In genomic region chr7:129958643-129959479, GRCh38 we compare ENCODE assay signal across 8 cellular contexts. TPM values are rescaled to one million over a fixed set of nuclear protein-coding genes. Genes with fewer than 3 reads are reported as not detected.
DNase-seq lines count a peak whose midpoint lies in the region; ATAC-seq and TF ChIP-seq lines count a peak whose summit lies in the region.

No MANE protein-coding gene starts in this region.

- DNase-seq in HEK293T (ENCODE audit: extremely low spot score) (no peak), SK-N-MC (ENCODE audit: low read depth, low spot score) (no peak), Right ventricle myocardium superior (peak; percentile 52), sigmoid colon (peak; percentile 59), T-helper 9 cell (no peak), SK-N-DZ (ENCODE audit: low spot score) (no peak), NCI-H1694 (lab: John Stamatoyannopoulos, UW) (no peak), activated gamma-delta T cell treated with Interleukin-2 at 50 U/mL for 16 hours (no peak)

- H3K27ac ChIP-seq in SK-N-MC (no peak overlapping the region), sigmoid colon (no peak overlapping the region)

- peak; percentile 90 for ATAC-seq in Right ventricle myocardium superior (ENCODE audit: poor library complexity)

- H3K36me3 ChIP-seq in SK-N-MC (ENCODE audit: insufficient read depth, low read length) (no peaks in the 10 kb centered on the region), sigmoid colon (no peaks in the 10 kb centered on the region)

- H3K4me3 ChIP-seq in SK-N-MC (no peak overlapping the region), sigmoid colon (no peak overlapping the region)

- no peaks in the 10 kb centered on the region for H3K27me3 ChIP-seq in sigmoid colon

- no peak for TF ChIP-seq EP300 in sigmoid colon (IDR thresholded peaks at IDR 0.05)

- CTCF ChIA-PET in HEK293T (lab: Yijun Ruan, JAX) = interaction anchor here (0.7 kb wide), 1 partner anchor 10 kb away, joined by 3 read pairs; no protein-coding TSS in a partner anchor

- peak overlapping the region; percentile 15 for H3K9ac ChIP-seq in SK-N-MC (ENCODE audit: insufficient read length)

- intact Hi-C loops in Right ventricle myocardium superior (cut with DNase I) (no loop called here), sigmoid colon (cut with DNase I) (no loop called here)

- no peaks in the 10 kb centered on the region for H3K9me3 ChIP-seq in SK-N-MC (ENCODE audit: low read depth, low read length)
- H3K9me3 ChIP-seq in sigmoid colon = no peaks in the 10 kb centered on the region

- H3K4me1 ChIP-seq in sigmoid colon = no peaks in the 10 kb centered on the region

- TF ChIP-seq POLR2A in sigmoid colon (IDR thresholded peaks at IDR 0.05) = no peak

- no peak for TF ChIP-seq CTCF in sigmoid colon (IDR thresholded peaks at IDR 0.05)

- 29 to 58% methylated on average over 9 of the region's 9 CpGs for WGBS in sigmoid colon, 2 donors

- POLR2A ChIA-PET in HEK293T (lab: Yijun Ruan, JAX) = no interaction called here

TF ChIP-seq in HEK293T, 16 proteins besides CTCF, POLR2A, EP300 and RAD21:
- TF ChIP-seq, protein P1, sequence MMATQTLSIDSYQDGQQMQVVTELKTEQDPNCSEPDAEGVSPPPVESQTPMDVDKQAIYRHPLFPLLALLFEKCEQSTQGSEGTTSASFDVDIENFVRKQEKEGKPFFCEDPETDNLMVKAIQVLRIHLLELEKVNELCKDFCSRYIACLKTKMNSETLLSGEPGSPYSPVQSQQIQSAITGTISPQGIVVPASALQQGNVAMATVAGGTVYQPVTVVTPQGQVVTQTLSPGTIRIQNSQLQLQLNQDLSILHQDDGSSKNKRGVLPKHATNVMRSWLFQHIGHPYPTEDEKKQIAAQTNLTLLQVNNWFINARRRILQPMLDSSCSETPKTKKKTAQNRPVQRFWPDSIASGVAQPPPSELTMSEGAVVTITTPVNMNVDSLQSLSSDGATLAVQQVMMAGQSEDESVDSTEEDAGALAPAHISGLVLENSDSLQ (IDR thresholded peaks at IDR 0.05) = peak; percentile 43; the same call in 1 of the 2 replicates
- TF ChIP-seq ZNF384 (IDR thresholded peaks at IDR 0.05) = no peak

RNA-seq across cellular contexts. Expression of gene UBE2H, which starts 6.1 kb away (rescaled TPM):
- 96.8 TPM for total RNA-seq in Right ventricle myocardium superior
- 10 to 100 TPM; 68.8 to 99.7 (median 79.1) TPM for total RNA-seq in sigmoid colon
- polyA plus RNA-seq in sigmoid colon = 10 to 100 TPM; 20.4 to 25.7 (median 21.3) TPM
- polyA plus RNA-seq in SK-N-DZ (2014; cell fraction: cytosol; rRNA removed) = 15.9 and 17.9 TPM in 2 replicates
- polyA plus RNA-seq in SK-N-DZ (2014; cell fraction: nucleus; rRNA removed) = 10.5 and 12.6 TPM in 2 replicates

Comparison
In these comparisons a context has a peak if more than half of its experiments do, and no peak if none do; other contexts are left out.
1. DNase-seq: peak in Right ventricle myocardium superior (single experiment) and sigmoid colon (single experiment); none in HEK293T (single experiment), SK-N-MC (single experiment), T-helper 9 cell (single experiment), SK-N-DZ (single experiment), NCI-H1694 (single experiment) and activated gamma-delta T cell treated with Interleukin-2 at 50 U/mL for 16 hours (single experiment).